Comparison of ENCODE assay signal across 9 cellular contexts in the genomic region with DNA sequence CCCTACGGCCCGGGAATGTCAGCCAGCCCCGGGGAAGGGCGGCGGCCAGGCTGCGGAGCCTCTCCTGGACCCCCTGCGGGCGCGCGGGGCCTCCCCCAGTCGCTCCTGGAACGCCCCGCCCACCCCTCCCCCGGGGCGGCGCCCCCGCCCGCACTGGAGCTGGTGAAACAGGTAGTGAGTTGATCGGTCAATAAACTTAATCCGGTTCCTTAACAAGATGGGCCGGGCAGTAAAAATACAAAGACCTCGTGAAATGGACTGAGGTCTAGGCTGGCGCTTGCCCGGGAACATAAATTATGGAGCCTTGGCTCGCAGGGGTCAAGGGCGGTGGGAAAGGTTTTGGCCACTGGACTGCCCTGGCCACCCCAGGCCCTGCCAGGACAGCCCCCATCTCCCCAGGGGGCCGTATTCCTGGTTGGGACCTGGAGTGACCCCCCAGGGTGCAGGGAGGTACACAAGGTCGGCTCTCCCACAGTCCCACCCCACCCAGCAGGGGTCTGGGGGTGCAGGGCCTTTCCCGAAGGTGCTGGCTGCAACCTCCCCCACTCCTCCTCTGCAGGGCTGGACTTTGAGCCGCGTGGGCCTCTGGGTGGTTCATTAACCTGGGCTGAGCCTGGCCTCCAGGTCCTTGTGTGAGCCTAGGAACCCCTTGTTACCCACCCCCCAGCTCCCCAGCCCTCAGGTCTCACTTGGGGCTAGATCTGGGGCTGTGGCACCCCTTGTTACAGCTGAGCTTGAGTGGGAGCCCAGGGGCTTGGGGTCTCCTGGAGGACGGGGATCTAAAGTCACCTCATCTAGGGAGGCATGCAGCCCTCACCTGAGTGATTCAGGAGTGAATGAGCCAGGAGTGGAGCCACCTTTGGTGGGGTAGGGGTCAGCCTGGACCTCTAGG. TPM values are rescaled to one million over a fixed set of nuclear protein-coding genes. Genes with fewer than 3 reads are reported as not detected.
DNase-seq lines count a peak whose midpoint lies in the region; ATAC-seq and TF ChIP-seq lines count a peak whose summit lies in the region.
"Had no signal": no experiment of that assay in that cellular context is flagged by ENCODE, and none has a peak within 500 bp of the region (broad histone marks: within the 10 kb centered on the region; RNA-seq: fewer than 3 reads in every experiment).

No MANE protein-coding gene starts in this region.

- peaks cover 18% of the 10 kb centered on the region for H3K27me3 ChIP-seq in SJCRH30

- H3K9me3 ChIP-seq in SJCRH30 (replicated peaks) (no peaks in the 10 kb centered on the region), iPS-18c (ENCODE audit: control insufficient read depth, insufficient read depth, low read length) (no peaks in the 10 kb centered on the region)

- H3K4me3 ChIP-seq in SJCRH30 (peak overlapping the region; percentile 65), iPS-18c (ENCODE audit: insufficient read depth, low read depth, low read length) (peak overlapping the region; percentile 83; the same call in 1 of the 2 replicates)

- no peak for ATAC-seq in HG02642 (IDR thresholded peaks at IDR 0.05; ENCODE audit: poor library complexity, unreplicated experiment)
- no peak for ATAC-seq in activated naive CD4-positive, alpha-beta T cell treated with anti-CD3 and anti-CD28 coated beads, Interleukin-2, amount 50 U/mL, for 72 hours

- peak; percentile 62 for DNase-seq in D341Med (ENCODE audit: low spot score)
- DNase-seq in SJCRH30: no peak
- DNase-seq in progenitor cell of endocrine pancreas (ENCODE audit: low spot score, unreplicated experiment): peak; percentile 42
- DNase-seq in epidermal melanocyte (ENCODE audit: insufficient read length, low spot score): no peak
- DNase-seq in NCI-H82 (lab: John Stamatoyannopoulos, UW): no peak
- no peak for DNase-seq in activated naive CD4-positive, alpha-beta T cell treated with anti-CD3 and anti-CD28 coated beads, Interleukin-2, amount 50 U/mL, for 72 hours (ENCODE audit: low spot score in 2 of 2)
- DNase-seq: EL had no signal

- peak overlapping the region; percentile 72 for H3K4me3 Mint-ChIP-seq in progenitor cell of endocrine pancreas (ENCODE audit: low read depth)

- peaks cover 2% of the 10 kb centered on the region for H3K36me3 Mint-ChIP-seq in progenitor cell of endocrine pancreas (ENCODE audit: insufficient read depth)
- H3K36me3 Mint-ChIP-seq in activated naive CD4-positive, alpha-beta T cell treated with anti-CD3 and anti-CD28 coated beads, Interleukin-2, amount 50 U/mL, for 72 hours: no peaks in the 10 kb centered on the region

- TF ChIP-seq CTCF in progenitor cell of endocrine pancreas (IDR thresholded peaks at IDR 0.05; ENCODE audit: unreplicated experiment): no peak

- H3K36me3 ChIP-seq in SJCRH30: no peaks in the 10 kb centered on the region

- H3K27ac Mint-ChIP-seq in progenitor cell of endocrine pancreas: peak overlapping the region; percentile 78
- H3K27ac Mint-ChIP-seq in activated naive CD4-positive, alpha-beta T cell treated with anti-CD3 and anti-CD28 coated beads, Interleukin-2, amount 50 U/mL, for 72 hours: no peak overlapping the region

- no peak overlapping the region for H3K27ac ChIP-seq in SJCRH30

- H3K9me3 Mint-ChIP-seq in progenitor cell of endocrine pancreas (ENCODE audit: low read depth): no peaks in the 10 kb centered on the region
- no peaks in the 10 kb centered on the region for H3K9me3 Mint-ChIP-seq in activated naive CD4-positive, alpha-beta T cell treated with anti-CD3 and anti-CD28 coated beads, Interleukin-2, amount 50 U/mL, for 72 hours

- H3K27me3 Mint-ChIP-seq in progenitor cell of endocrine pancreas: peaks cover 6% of the 10 kb centered on the region

- H3K4me1 ChIP-seq in SJCRH30: no peaks in the 10 kb centered on the region; the same call in 1 of the 2 replicates

- peaks cover 12% of the 10 kb centered on the region for H3K4me1 Mint-ChIP-seq in progenitor cell of endocrine pancreas (ENCODE audit: low read depth)

RNA-seq across cellular contexts. Expression of gene FGFR3, which starts 2.5 kb away (rescaled TPM):
- 2.0 and 2.4 TPM in 2 replicates for total RNA-seq in SJCRH30 (2014; rRNA removed; shearing (Covaris generic))
- total RNA-seq in progenitor cell of endocrine pancreas: 169 and 185 TPM in 2 replicates
- total RNA-seq in activated naive CD4-positive, alpha-beta T cell treated with anti-CD3 and anti-CD28 coated beads, Interleukin-2, amount 50 U/mL, for 72 hours: under 1 TPM in 1 of 2 donors, not detected in 1; 0.12 TPM

Comparison
In these comparisons a context has a peak if more than half of its experiments do, and no peak if none do; other contexts are left out.
1. DNase-seq: peak in D341Med (single experiment) and progenitor cell of endocrine pancreas (single experiment); none in SJCRH30 (0 of 2), epidermal melanocyte (single experiment), NCI-H82 (single experiment) and activated naive CD4-positive, alpha-beta T cell treated with anti-CD3 and anti-CD28 coated beads, Interleukin-2, amount 50 U/mL, for 72 hours (0 of 2).
2. RNA of gene FGFR3, which starts 2.5 kb away (total RNA-seq): 169 to 185 TPM in progenitor cell of endocrine pancreas; 2.0 to 2.4 TPM in SJCRH30 and 0.12 TPM in activated naive CD4-positive, alpha-beta T cell treated with anti-CD3 and anti-CD28 coated beads, Interleukin-2, amount 50 U/mL, for 72 hours; every median in the first group is over 10 times any median in the second.